In the genomic region with DNA sequence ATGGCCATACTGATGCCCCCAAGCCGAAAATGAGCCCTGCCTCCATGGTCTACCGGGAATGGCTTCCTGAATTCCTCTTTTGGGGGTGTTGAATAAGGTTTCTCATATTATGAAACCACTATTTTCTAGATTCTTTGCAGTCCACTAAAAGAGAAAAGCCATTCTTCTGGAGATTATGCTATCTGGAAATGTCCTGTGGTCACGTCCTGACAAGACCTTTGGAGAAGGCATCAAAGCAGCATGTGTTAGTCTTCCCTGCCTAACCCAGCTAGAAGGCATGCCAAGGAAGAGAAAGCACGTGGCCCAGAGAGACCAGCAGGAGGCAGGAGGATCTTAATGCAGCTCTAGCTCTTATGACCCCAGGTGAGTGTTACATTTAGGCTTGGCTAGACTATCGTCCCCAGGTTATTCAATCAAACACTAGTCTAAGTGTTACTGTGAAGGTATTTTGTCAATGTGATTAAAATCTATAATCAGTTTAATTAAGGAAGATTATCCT, we compare ENCODE assay signal across 1 cellular context.
TF ChIP-seq lines count a peak whose summit lies in the region.

No MANE protein-coding gene starts in this region.

TF ChIP-seq in IMR-90, 13 proteins besides CTCF, POLR2A, EP300 and RAD21:
- no peak for TF ChIP-seq FOS (IDR thresholded peaks at IDR 0.05; ENCODE audit: low read depth, low read length)
- no peak for TF ChIP-seq CHD1 (IDR thresholded peaks at IDR 0.05; ENCODE audit: low read depth, low read length)
- no peak for TF ChIP-seq RCOR1 (IDR thresholded peaks at IDR 0.05; ENCODE audit: insufficient replicate concordance, low read length)
- TF ChIP-seq CEBPB (IDR thresholded peaks at IDR 0.05; ENCODE audit: low read depth, low read length): no peak
- TF ChIP-seq BHLHE40 (IDR thresholded peaks at IDR 0.05; ENCODE audit: low read depth, low read length): no peak
- TF ChIP-seq RFX5 (IDR thresholded peaks at IDR 0.05; ENCODE audit: low read depth, low read length): no peak
- no peak for TF ChIP-seq MXI1 (IDR thresholded peaks at IDR 0.05; ENCODE audit: borderline replicate concordance, low read depth, low read length)
- no peak for TF ChIP-seq MAFK (IDR thresholded peaks at IDR 0.05; ENCODE audit: low read depth, low read length)
- no peak for TF ChIP-seq NFE2L2 (IDR thresholded peaks at IDR 0.05; ENCODE audit: low read depth, low read length)
- TF ChIP-seq, protein P1, sequence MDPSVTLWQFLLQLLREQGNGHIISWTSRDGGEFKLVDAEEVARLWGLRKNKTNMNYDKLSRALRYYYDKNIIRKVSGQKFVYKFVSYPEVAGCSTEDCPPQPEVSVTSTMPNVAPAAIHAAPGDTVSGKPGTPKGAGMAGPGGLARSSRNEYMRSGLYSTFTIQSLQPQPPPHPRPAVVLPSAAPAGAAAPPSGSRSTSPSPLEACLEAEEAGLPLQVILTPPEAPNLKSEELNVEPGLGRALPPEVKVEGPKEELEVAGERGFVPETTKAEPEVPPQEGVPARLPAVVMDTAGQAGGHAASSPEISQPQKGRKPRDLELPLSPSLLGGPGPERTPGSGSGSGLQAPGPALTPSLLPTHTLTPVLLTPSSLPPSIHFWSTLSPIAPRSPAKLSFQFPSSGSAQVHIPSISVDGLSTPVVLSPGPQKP (IDR thresholded peaks at IDR 0.05; ENCODE audit: borderline replicate concordance, low read depth, low read length): no peak
- TF ChIP-seq MAZ (IDR thresholded peaks at IDR 0.05; ENCODE audit: borderline replicate concordance, low read depth, low read length): no peak
- no peak for TF ChIP-seq SMC3 (IDR thresholded peaks at IDR 0.05; ENCODE audit: low read depth, low read length)
- TF ChIP-seq, protein P2, sequence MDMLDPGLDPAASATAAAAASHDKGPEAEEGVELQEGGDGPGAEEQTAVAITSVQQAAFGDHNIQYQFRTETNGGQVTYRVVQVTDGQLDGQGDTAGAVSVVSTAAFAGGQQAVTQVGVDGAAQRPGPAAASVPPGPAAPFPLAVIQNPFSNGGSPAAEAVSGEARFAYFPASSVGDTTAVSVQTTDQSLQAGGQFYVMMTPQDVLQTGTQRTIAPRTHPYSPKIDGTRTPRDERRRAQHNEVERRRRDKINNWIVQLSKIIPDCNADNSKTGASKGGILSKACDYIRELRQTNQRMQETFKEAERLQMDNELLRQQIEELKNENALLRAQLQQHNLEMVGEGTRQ (IDR thresholded peaks at IDR 0.05; ENCODE audit: low read depth, low read length): no peak
TF ChIP-seq in IMR-90: peak in this region for 0.
